ENCODE assay signal across 26 cellular contexts in the genomic region with DNA sequence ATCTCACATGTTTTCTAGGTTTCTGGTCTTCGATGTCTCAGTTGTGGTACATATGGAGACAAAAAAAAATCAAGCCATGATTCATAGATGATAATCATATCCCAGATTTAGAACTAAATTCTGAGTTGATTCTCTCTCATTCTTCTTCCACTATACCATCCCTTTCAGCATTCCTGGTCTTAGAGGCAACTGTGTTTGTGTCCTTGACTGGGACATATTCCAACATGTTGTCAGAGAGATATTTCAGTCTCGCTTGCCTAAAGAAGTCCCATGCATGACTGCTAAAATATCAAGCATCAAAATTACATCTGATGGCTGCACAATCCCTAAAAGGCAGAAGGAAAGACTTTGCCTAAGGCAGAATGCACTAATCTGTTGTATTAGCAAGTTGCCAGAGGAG.
"Had no signal": no experiment of that assay in that cellular context is flagged by ENCODE, and none has a peak within 500 bp of the region (broad histone marks: within the 10 kb centered on the region; RNA-seq: fewer than 3 reads in every experiment).

No MANE protein-coding gene starts in this region.

- H3K36me3 Mint-ChIP-seq: activated naive CD8-positive, alpha-beta T cell treated with anti-CD3 and anti-CD28 coated beads for 36 hours; brain; naive thymus-derived CD4-positive, alpha-beta T cell had no signal

- H3K27ac ChIP-seq: foreskin keratinocyte, hepatocyte, lower lobe of right lung, prostate gland, right atrium auricular region had no signal

- H3K9me3 Mint-ChIP-seq: activated T-helper 2 cell treated with anti-CD3 and anti-CD28 coated beads, Interferon-gamma antibody, Interleukin-2, Interleukin-4, amounts not matched to agents 10 μg/mL and 5 μg/mL and 100 μg/mL, durations not matched to agents 14 hours and 24 hours and 36 hours; neural crest cell had no signal

- DNase-seq: activated CD4-positive, alpha-beta T cell treated with anti-CD3 and anti-CD28 coated beads for 4 hours; activated CD4-positive, alpha-beta T cell treated with anti-CD3 and anti-CD28 coated beads, Interleukin-2, amount 50 U/mL, for 48 hours; activated CD4-positive, CD25-positive, alpha-beta regulatory T cell; activated CD8-positive, alpha-beta memory T cell treated with anti-CD3 and anti-CD28 coated beads, Interleukin-2, amount 50 U/mL, for 48 hours; activated naive CD4-positive, alpha-beta T cell; activated naive CD8-positive, alpha-beta T cell treated with anti-CD3 and anti-CD28 coated beads for 36 hours; activated T-cell treated with anti-CD3 and anti-CD28 coated beads, Interleukin-2, amount 50 U/mL, for 4 hours; caudate nucleus; dermis blood vessel endothelial cell; effector CD8-positive, alpha-beta T cell; foreskin keratinocyte; immature natural killer cell; lower lobe of right lung; mesendoderm; naive thymus-derived CD4-positive, alpha-beta T cell; stimulated activated CD4-positive, alpha-beta T cell treated with anti-CD3 and anti-CD28 coated beads, Interleukin-12 subunit alpha, Interleukin-12 subunit beta, amount 100 ng/mL, for 4 hours; stimulated activated CD4-positive, alpha-beta T cell treated with anti-CD3 and anti-CD28 coated beads, Interleukin-4, amount 100 ng/mL, for 4 hours; stimulated activated naive CD8-positive, alpha-beta T cell treated with anti-CD3 and anti-CD28 coated beads, Interleukin-15, Interleukin-2, amounts not matched to agents 100 U/mL and 50 U/mL, for 24 hours; T-helper 9 cell had no signal

- ATAC-seq: activated T-cell treated with anti-CD3 and anti-CD28 coated beads, Interleukin-2, amount 50 U/mL, for 4 hours; foreskin keratinocyte; left lobe of liver; lower lobe of right lung; naive thymus-derived CD4-positive, alpha-beta T cell; stimulated activated naive CD8-positive, alpha-beta T cell treated with anti-CD3 and anti-CD28 coated beads, Interleukin-15, Interleukin-2, amounts not matched to agents 100 U/mL and 50 U/mL, for 24 hours had no signal

- H3K4me1 Mint-ChIP-seq: activated naive CD8-positive, alpha-beta T cell treated with anti-CD3 and anti-CD28 coated beads for 36 hours; immature natural killer cell; naive thymus-derived CD4-positive, alpha-beta T cell; neural crest cell had no signal

- H3K9me3 ChIP-seq: lower lobe of right lung, prostate gland, right atrium auricular region had no signal

- H3K27me3 Mint-ChIP-seq: activated naive CD8-positive, alpha-beta T cell treated with anti-CD3 and anti-CD28 coated beads for 36 hours had no signal

- H3K4me3 Mint-ChIP-seq: activated naive CD8-positive, alpha-beta T cell treated with anti-CD3 and anti-CD28 coated beads for 36 hours; activated T-cell treated with anti-CD3 and anti-CD28 coated beads, Interleukin-2, amount 50 U/mL, for 4 hours; brain; immature natural killer cell; naive thymus-derived CD4-positive, alpha-beta T cell; neural crest cell had no signal

- H3K4me3 ChIP-seq: hepatocyte, lower lobe of right lung, prostate gland, right atrium auricular region had no signal

- H3K4me1 ChIP-seq: foreskin keratinocyte, lower lobe of right lung, prostate gland, right atrium auricular region had no signal

- H3K36me3 ChIP-seq: lower lobe of right lung, prostate gland, right atrium auricular region had no signal

- H3K27me3 ChIP-seq: foreskin keratinocyte, hepatocyte, right atrium auricular region had no signal

- H3K27ac Mint-ChIP-seq: activated naive CD8-positive, alpha-beta T cell treated with anti-CD3 and anti-CD28 coated beads for 36 hours; activated T-helper 2 cell treated with anti-CD3 and anti-CD28 coated beads, Interferon-gamma antibody, Interleukin-2, Interleukin-4, amounts not matched to agents 10 μg/mL and 5 μg/mL and 100 μg/mL, durations not matched to agents 14 hours and 24 hours and 36 hours; immature natural killer cell; naive thymus-derived CD4-positive, alpha-beta T cell had no signal
